19 cellular contexts compared by ENCODE assay signal in genomic region chr9:111280795-111281194, GRCh38. TPM values are rescaled to one million over a fixed set of nuclear protein-coding genes. Genes with fewer than 3 reads are reported as not detected.
"Had no signal": no experiment of that assay in that cellular context is flagged by ENCODE, and none has a peak within 500 bp of the region (broad histone marks: within the 10 kb centered on the region; RNA-seq: fewer than 3 reads in every experiment).

No MANE protein-coding gene starts in this region.

RNA-seq across cellular contexts. Expression of gene OR2K2, which starts 49.2 kb away (rescaled TPM):
- total RNA-seq: activated naive CD4-positive, alpha-beta T cell treated with anti-CD3 and anti-CD28 coated beads for 36 hours; activated naive CD4-positive, alpha-beta T cell treated with anti-CD3 and anti-CD28 coated beads, Interleukin-2, amount 50 U/mL, for 72 hours; activated naive CD8-positive, alpha-beta T cell treated with anti-CD3 and anti-CD28 coated beads for 36 hours; activated naive CD8-positive, alpha-beta T cell treated with anti-CD3 and anti-CD28 coated beads, Interleukin-2, amount 10 ng/mL, durations not matched to agents 7 days and 5 days; activated T-cell treated with anti-CD3 and anti-CD28 coated beads, Interleukin-2, amount 50 U/mL, for 4 hours; activated T-cell treated with anti-CD3 and anti-CD28 coated beads, Interleukin-2, amount 50 U/mL, for 72 hours; activated T-helper 1 cell treated with anti-CD3 and anti-CD28 coated beads, Interleukin-12 subunit alpha, Interleukin-12 subunit beta, Interleukin-2, Interleukin-4 antibody, amounts not matched to agents 30 ng/mL and 10 ng/mL and 1 ng/mL, durations not matched to agents 14 hours and 24 hours and 36 hours; activated T-helper 17 cell treated with anti-CD3 and anti-CD28 coated beads, Interleukin-2, amount 50 U/mL, for 72 hours; activated T-helper 2 cell treated with anti-CD3 and anti-CD28 coated beads, Interferon-gamma antibody, Interleukin-2, Interleukin-4, amounts not matched to agents 10 μg/mL and 5 μg/mL and 100 μg/mL, durations not matched to agents 14 hours and 24 hours and 36 hours; adrenal gland; aorta; ascending aorta; astrocyte; body of pancreas; bronchial epithelial cell; cardiac muscle cell; cardiac septum; chondrocyte had no signal
- polyA plus RNA-seq: adipose tissue, adrenal gland, aorta had no signal
